In the genomic region with DNA sequence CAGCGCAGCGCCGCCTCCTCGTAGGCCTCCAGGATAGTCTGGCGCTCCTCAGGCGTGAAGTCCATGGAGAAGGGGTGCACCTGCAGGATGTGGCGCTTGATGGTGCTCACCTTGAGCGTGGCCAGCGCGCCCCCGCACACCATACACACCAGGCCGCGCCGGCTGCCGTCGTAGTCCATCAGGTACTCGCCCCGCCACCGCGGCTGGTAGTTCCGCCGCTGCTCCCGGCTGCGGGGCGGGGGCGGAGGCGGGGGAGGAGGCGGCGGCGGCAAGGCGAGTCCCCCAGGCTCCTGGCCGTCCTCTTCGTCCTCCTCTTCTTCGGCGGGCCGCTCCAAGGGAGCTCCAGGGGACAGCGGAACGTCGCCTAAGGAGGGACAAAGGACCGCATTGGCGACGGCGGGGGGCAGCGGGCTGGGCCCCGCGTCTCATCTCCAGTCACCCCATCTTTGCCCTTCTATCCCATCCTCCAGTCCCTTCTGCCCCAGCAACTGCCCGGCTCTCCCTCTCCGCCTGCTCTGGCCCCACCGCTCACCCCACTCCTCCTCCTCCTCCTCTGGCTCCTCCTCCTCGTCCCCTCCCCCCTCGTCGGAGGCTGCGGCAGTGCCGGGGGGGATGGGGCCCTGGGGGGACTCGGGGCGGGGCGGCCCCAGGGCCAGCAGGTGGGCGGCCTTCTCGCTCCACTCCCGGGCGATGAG, we compare ENCODE assay signal across 1 cellular context.
TF ChIP-seq lines count a peak whose summit lies in the region.

No MANE protein-coding gene starts in this region.

TF ChIP-seq in IMR-90, 13 proteins besides CTCF, POLR2A, EP300 and RAD21:
- TF ChIP-seq RFX5 (IDR thresholded peaks at IDR 0.05; ENCODE audit: low read depth, low read length), result no peak
- TF ChIP-seq CEBPB (IDR thresholded peaks at IDR 0.05; ENCODE audit: low read depth, low read length), result no peak
- TF ChIP-seq NFE2L2 (IDR thresholded peaks at IDR 0.05; ENCODE audit: low read depth, low read length), result no peak
- TF ChIP-seq, protein P1, sequence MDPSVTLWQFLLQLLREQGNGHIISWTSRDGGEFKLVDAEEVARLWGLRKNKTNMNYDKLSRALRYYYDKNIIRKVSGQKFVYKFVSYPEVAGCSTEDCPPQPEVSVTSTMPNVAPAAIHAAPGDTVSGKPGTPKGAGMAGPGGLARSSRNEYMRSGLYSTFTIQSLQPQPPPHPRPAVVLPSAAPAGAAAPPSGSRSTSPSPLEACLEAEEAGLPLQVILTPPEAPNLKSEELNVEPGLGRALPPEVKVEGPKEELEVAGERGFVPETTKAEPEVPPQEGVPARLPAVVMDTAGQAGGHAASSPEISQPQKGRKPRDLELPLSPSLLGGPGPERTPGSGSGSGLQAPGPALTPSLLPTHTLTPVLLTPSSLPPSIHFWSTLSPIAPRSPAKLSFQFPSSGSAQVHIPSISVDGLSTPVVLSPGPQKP (IDR thresholded peaks at IDR 0.05; ENCODE audit: borderline replicate concordance, low read depth, low read length), result no peak
- no peak for TF ChIP-seq MXI1 (IDR thresholded peaks at IDR 0.05; ENCODE audit: borderline replicate concordance, low read depth, low read length)
- no peak for TF ChIP-seq USF2 (IDR thresholded peaks at IDR 0.05; ENCODE audit: low read depth, low read length)
- no peak for TF ChIP-seq FOS (IDR thresholded peaks at IDR 0.05; ENCODE audit: low read depth, low read length)
- TF ChIP-seq BHLHE40 (IDR thresholded peaks at IDR 0.05; ENCODE audit: low read depth, low read length), result no peak
- TF ChIP-seq CHD1 (IDR thresholded peaks at IDR 0.05; ENCODE audit: low read depth, low read length), result no peak
- no peak for TF ChIP-seq MAZ (IDR thresholded peaks at IDR 0.05; ENCODE audit: borderline replicate concordance, low read depth, low read length)
- no peak for TF ChIP-seq RCOR1 (IDR thresholded peaks at IDR 0.05; ENCODE audit: insufficient replicate concordance, low read length)
